ENCODE assay signal across 10 cellular contexts in genomic region chr7:151936207-151936606, GRCh38. TPM values are rescaled to one million over a fixed set of nuclear protein-coding genes. Genes with fewer than 3 reads are reported as not detected.
DNase-seq lines count a peak whose midpoint lies in the region; ATAC-seq and TF ChIP-seq lines count a peak whose summit lies in the region.
"Had no signal": no experiment of that assay in that cellular context is flagged by ENCODE, and none has a peak within 500 bp of the region (broad histone marks: within the 10 kb centered on the region; RNA-seq: fewer than 3 reads in every experiment).

No MANE protein-coding gene starts in this region.

- H3K27me3 Mint-ChIP-seq in CD8-positive, alpha-beta T cell (ENCODE audit: low read depth), result no peaks in the 10 kb centered on the region
- H3K27me3 Mint-ChIP-seq in central memory CD8-positive, alpha-beta T cell, result no peaks in the 10 kb centered on the region

- H3K9me3 Mint-ChIP-seq in CD8-positive, alpha-beta T cell, result no peaks in the 10 kb centered on the region
- no peaks in the 10 kb centered on the region for H3K9me3 Mint-ChIP-seq in central memory CD8-positive, alpha-beta T cell

- H3K4me1 Mint-ChIP-seq in CD8-positive, alpha-beta T cell (ENCODE audit: low read depth), result peaks cover 17% of the 10 kb centered on the region
- H3K4me1 Mint-ChIP-seq in central memory CD8-positive, alpha-beta T cell, result peaks cover 14% of the 10 kb centered on the region

- TF ChIP-seq CTCF in CD8-positive, alpha-beta T cell (IDR thresholded peaks at IDR 0.05), result no peak
- no peak for TF ChIP-seq CTCF in brain microvascular endothelial cell (IDR thresholded peaks at IDR 0.05; ENCODE audit: low read depth, low read length, missing control alignments)

- H3K36me3 Mint-ChIP-seq in CD8-positive, alpha-beta T cell, result no peaks in the 10 kb centered on the region
- no peaks in the 10 kb centered on the region for H3K36me3 Mint-ChIP-seq in central memory CD8-positive, alpha-beta T cell (ENCODE audit: insufficient read depth)

- DNase-seq in CD8-positive, alpha-beta T cell, result no peak
- no peak for DNase-seq in central memory CD8-positive, alpha-beta T cell (ENCODE audit: low spot score in 2 of 2)
- DNase-seq in HuH-7.5 (ENCODE audit: low spot score) (no peak), NCI-H2227 treated with DMSO at 0.1 percent for 48 hours (lab: John Stamatoyannopoulos, UW) (no peak), NCI-H1092 treated with DMSO at 0.1 percent for 48 hours (lab: John Stamatoyannopoulos, UW) (no peak), brain microvascular endothelial cell (no peak)

- H3K9me3 ChIP-seq in CD8-positive, alpha-beta T cell (ENCODE audit: low read length), result no peaks in the 10 kb centered on the region
- H3K9me3 ChIP-seq: SJSA1 had no signal

- H3K27ac ChIP-seq in CD8-positive, alpha-beta T cell (ENCODE audit: low read depth, low read length), result peak overlapping the region; percentile 54
- H3K27ac ChIP-seq in brain microvascular endothelial cell, result no peak overlapping the region
- H3K27ac ChIP-seq: SJSA1 had no signal

- H3K4me3 ChIP-seq in CD8-positive, alpha-beta T cell (ENCODE audit: low read depth, low read length), result peak overlapping the region; percentile 4
- H3K4me3 ChIP-seq in brain microvascular endothelial cell (ENCODE audit: low read depth, low read length), result no peak overlapping the region
- H3K4me3 ChIP-seq: SJSA1 had no signal

- H3K4me3 Mint-ChIP-seq in CD8-positive, alpha-beta T cell, result peak overlapping the region; percentile 80
- H3K4me3 Mint-ChIP-seq in central memory CD8-positive, alpha-beta T cell, result peak overlapping the region; percentile 61

- in situ Hi-C loops in brain microvascular endothelial cell (cut with HindIII; ENCODE audit: low pct_ligation_motif_present, low sequenced_read_pairs), result no loop called here

- peak; percentile 91 for ATAC-seq in CD8-positive, alpha-beta T cell
- ATAC-seq in GM19455 (IDR thresholded peaks at IDR 0.05; ENCODE audit: unreplicated experiment), result peak; percentile 83
- ATAC-seq in HG03457 (IDR thresholded peaks at IDR 0.05; ENCODE audit: unreplicated experiment), result peak; percentile 69
- ATAC-seq in central memory CD8-positive, alpha-beta T cell (replicated peaks; ENCODE audit: extremely low read depth, poor library complexity, severe bottlenecking), result peak; percentile 93

- H3K27me3 ChIP-seq in CD8-positive, alpha-beta T cell (ENCODE audit: insufficient read depth, low read length), result no peaks in the 10 kb centered on the region
- H3K27me3 ChIP-seq in brain microvascular endothelial cell (replicated peaks), result peaks cover 13% of the 10 kb centered on the region

- H3K27ac Mint-ChIP-seq in CD8-positive, alpha-beta T cell, result peak overlapping the region; percentile 96
- H3K27ac Mint-ChIP-seq in central memory CD8-positive, alpha-beta T cell (ENCODE audit: low read depth), result peak overlapping the region; percentile 91

- H3K36me3 ChIP-seq in CD8-positive, alpha-beta T cell (ENCODE audit: insufficient read depth, low read length), result no peaks in the 10 kb centered on the region
- H3K36me3 ChIP-seq in brain microvascular endothelial cell (replicated peaks), result no peaks in the 10 kb centered on the region
- H3K36me3 ChIP-seq: SJSA1 had no signal

- POLR2A ChIA-PET in CD8-positive, alpha-beta T cell (lab: Charles Lee), result interaction anchor here (0.8 to 2.1 kb wide), 2 partner anchors 59 to 66 kb away, joined by 3 to 17 read pairs; partner anchors contain the start of gene PRKAG2

- CTCF ChIA-PET in CD8-positive, alpha-beta T cell (lab: Charles Lee), result interaction anchor here (0.6 to 1.3 kb wide), 4 partner anchors 11 to 154 kb away, joined by 3 read pairs; no protein-coding TSS in a partner anchor

- H3K4me1 ChIP-seq in CD8-positive, alpha-beta T cell (ENCODE audit: insufficient read depth, low read length), result peaks cover 15% of the 10 kb centered on the region

- intact Hi-C loops in CD8-positive, alpha-beta T cell (cut with DNase I, micrococcal nuclease), result loop anchor here (1.0 to 5.0 kb wide), 2 partner anchors 60 to 91 kb away; partner anchors contain the start of gene GALNT11 (in 1 of the 2)

RNA-seq across cellular contexts. Expression of gene GALNTL5, which starts 20.0 kb away (rescaled TPM):
- total RNA-seq in CD8-positive, alpha-beta T cell, result not detected
- total RNA-seq: epithelial cell of proximal tubule, SJSA1 had no signal

RNA-seq across cellular contexts. Expression of gene PRKAG2, which starts 59.3 kb away (rescaled TPM):
- total RNA-seq in CD8-positive, alpha-beta T cell, result 10 to 100 TPM; 41.3 to 41.8 TPM
